Comparison of ENCODE assay signal across 1 cellular context in the genomic region with DNA sequence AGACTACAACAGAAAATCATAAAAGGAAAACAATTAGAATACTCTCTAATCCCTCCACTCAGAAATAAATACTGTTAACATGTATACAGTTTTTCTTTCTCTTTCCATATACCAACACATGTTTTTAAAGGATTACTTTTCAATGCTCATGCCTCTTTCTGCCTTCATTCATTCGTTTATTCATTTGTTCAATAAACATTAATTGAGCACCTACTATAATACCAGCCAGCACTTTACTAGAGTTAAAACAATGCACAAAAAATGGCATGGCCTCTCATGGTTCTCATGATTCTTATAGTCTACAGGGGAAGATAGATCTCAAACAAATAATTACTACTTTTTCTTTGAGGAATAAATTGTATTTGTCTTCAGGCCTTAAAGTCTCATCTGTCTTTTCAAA.
TF ChIP-seq lines count a peak whose summit lies in the region.

No MANE protein-coding gene starts in this region.

TF ChIP-seq in WTC11, 78 proteins besides CTCF, POLR2A, EP300 and RAD21 (continued from another document):
- TF ChIP-seq, protein P1, sequence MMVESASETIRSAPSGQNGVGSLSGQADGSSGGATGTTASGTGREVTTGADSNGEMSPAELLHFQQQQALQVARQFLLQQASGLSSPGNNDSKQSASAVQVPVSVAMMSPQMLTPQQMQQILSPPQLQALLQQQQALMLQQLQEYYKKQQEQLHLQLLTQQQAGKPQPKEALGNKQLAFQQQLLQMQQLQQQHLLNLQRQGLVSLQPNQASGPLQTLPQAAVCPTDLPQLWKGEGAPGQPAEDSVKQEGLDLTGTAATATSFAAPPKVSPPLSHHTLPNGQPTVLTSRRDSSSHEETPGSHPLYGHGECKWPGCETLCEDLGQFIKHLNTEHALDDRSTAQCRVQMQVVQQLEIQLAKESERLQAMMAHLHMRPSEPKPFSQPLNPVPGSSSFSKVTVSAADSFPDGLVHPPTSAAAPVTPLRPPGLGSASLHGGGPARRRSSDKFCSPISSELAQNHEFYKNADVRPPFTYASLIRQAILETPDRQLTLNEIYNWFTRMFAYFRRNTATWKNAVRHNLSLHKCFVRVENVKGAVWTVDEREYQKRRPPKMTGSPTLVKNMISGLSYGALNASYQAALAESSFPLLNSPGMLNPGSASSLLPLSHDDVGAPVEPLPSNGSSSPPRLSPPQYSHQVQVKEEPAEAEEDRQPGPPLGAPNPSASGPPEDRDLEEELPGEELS (CRISPR knock-in tag; IDR thresholded peaks at IDR 0.05): no peak
- TF ChIP-seq ZNF512 (CRISPR knock-in tag; IDR thresholded peaks at IDR 0.05; ENCODE audit: borderline replicate concordance) (no peak), TEAD4 (CRISPR knock-in tag; IDR thresholded peaks at IDR 0.05) (no peak), GABPB1 (CRISPR knock-in tag; IDR thresholded peaks at IDR 0.05) (no peak), SP1 (CRISPR knock-in tag; conservative IDR thresholded peaks at IDR 0.05) (no peak), AFF4 (CRISPR knock-in tag; IDR thresholded peaks at IDR 0.05; ENCODE audit: borderline replicate concordance) (no peak), NFYB (CRISPR knock-in tag; conservative IDR thresholded peaks at IDR 0.05; ENCODE audit: low read depth) (no peak)
